ENCODE assay signal across 8 cellular contexts in genomic region chr4:179307297-179308136, GRCh38.
DNase-seq lines count a peak whose midpoint lies in the region; ATAC-seq and TF ChIP-seq lines count a peak whose summit lies in the region.

No MANE protein-coding gene starts in this region.

- H3K9me3 Mint-ChIP-seq in GM23338 (peaks cover 24% of the 10 kb centered on the region), nephron progenitor cell (peaks cover 45% of the 10 kb centered on the region)

- H3K9me3 ChIP-seq in mammary epithelial cell (replicated peaks; ENCODE audit: insufficient read depth, low read length): no peaks in the 10 kb centered on the region

- dilution Hi-C loops in mammary epithelial cell (cut with HindIII; ENCODE audit: low sequenced_read_pairs): no loop called here

- H3K4me3 ChIP-seq in GM23338 (no peak overlapping the region), mammary epithelial cell (replicated peaks in 1 of 3; ENCODE audit: insufficient read depth in 1 of 3, low read depth in 2 of 3, low read length in 3 of 3) (no peak overlapping the region)

- H3K4me1 Mint-ChIP-seq in GM23338: peaks cover 2% of the 10 kb centered on the region
- no peaks in the 10 kb centered on the region for H3K4me1 Mint-ChIP-seq in nephron progenitor cell

- BruUV-seq in mammary epithelial cell (replicated peaks; lab: Mats Ljungman, UMichigan): no TSS peak

- H3K9me2 ChIP-seq in GM23338 (ENCODE audit: insufficient read depth): no peaks in the 10 kb centered on the region

- CTCF ChIA-PET in mammary epithelial cell (lab: Charles Lee; ENCODE audit: low non-redundant PET): interaction anchor here (0.5 to 0.8 kb wide), 4 partner anchors 705 to 1782 kb away, joined by 3 to 5 read pairs (median 3); no protein-coding TSS in a partner anchor

- H3K27ac ChIP-seq in GM23338 (ENCODE audit: low read depth) (no peak overlapping the region), mammary epithelial cell (ENCODE audit: insufficient read depth, low read depth, low read length) (no peak overlapping the region)

- peak; percentile 86 to 87 for TF ChIP-seq CTCF in GM23338 (conservative IDR thresholded peaks at IDR 0.05; ENCODE audit: low read depth in 2 of 2)
- TF ChIP-seq CTCF in LNCAP (IDR thresholded peaks at IDR 0.05): peak; percentile 63
- peak; percentile 74 to 77 for TF ChIP-seq CTCF in mammary epithelial cell (conservative IDR thresholded peaks at IDR 0.05 in 1 of 2, IDR thresholded peaks at IDR 0.05 in 1 of 2; ENCODE audit: extremely low read depth in 1 of 2, insufficient read depth in 1 of 2, low read depth in 1 of 2, low read length in 2 of 2)
- peak; percentile 57 for TF ChIP-seq CTCF in nephron progenitor cell (IDR thresholded peaks at IDR 0.05)

- no peaks in the 10 kb centered on the region for H3K27me3 Mint-ChIP-seq in GM23338 (ENCODE audit: insufficient read depth, low read depth, poor library complexity)
- no peaks in the 10 kb centered on the region for H3K27me3 Mint-ChIP-seq in nephron progenitor cell (ENCODE audit: low read depth, poor library complexity)

- H2AFZ ChIP-seq in GM23338 (peak overlapping the region; percentile 11; the same call in 1 of the 2 replicates), mammary epithelial cell (ENCODE audit: low read depth, low read length) (no peak overlapping the region)

- H3K27ac Mint-ChIP-seq in GM23338: no peak overlapping the region
- H3K27ac Mint-ChIP-seq in nephron progenitor cell: no peak overlapping the region

- no peaks in the 10 kb centered on the region for H3K27me3 ChIP-seq in GM23338 (ENCODE audit: insufficient read depth)
- no peaks in the 10 kb centered on the region for H3K27me3 ChIP-seq in mammary epithelial cell (ENCODE audit: insufficient read depth, low read length)

- H3K4me1 ChIP-seq in GM23338 (ENCODE audit: insufficient read depth): no peaks in the 10 kb centered on the region
- no peaks in the 10 kb centered on the region for H3K4me1 ChIP-seq in mammary epithelial cell (ENCODE audit: insufficient read depth, low read length)

- DNase-seq in AG08396 (ENCODE audit: low spot score): peak; percentile 8
- peak; percentile 69 for DNase-seq in ELF-1 (ENCODE audit: low read depth, low spot score)
- peak; percentile 83 for DNase-seq in GM23338 (ENCODE audit: low spot score)
- peak; percentile 15 for DNase-seq in mammary epithelial cell
- peak; percentile 41 for DNase-seq in nephron progenitor cell
- no peak for DNase-seq in DMS153 (lab: John Stamatoyannopoulos, UW)
- no peak for DNase-seq in NCI-H1694 (lab: John Stamatoyannopoulos, UW)

- in situ Hi-C loops in mammary epithelial cell (cut with MboI; ENCODE audit: low sequenced_read_pairs in 2 of 2): loop anchor here in 1 of 2 donors (10.0 kb wide), 1 partner anchor 1733 kb away; no protein-coding TSS in a partner anchor

- ATAC-seq in GM23338: peak; percentile 90

- intact Hi-C loops in mammary epithelial cell (cut with micrococcal nuclease): loop anchor here (1.0 to 5.0 kb wide), 3 partner anchors 1728 to 1940 kb away; no protein-coding TSS in a partner anchor

- H3K36me3 ChIP-seq in GM23338 (ENCODE audit: insufficient read depth) (no peaks in the 10 kb centered on the region), mammary epithelial cell (ENCODE audit: insufficient read depth, low read length) (no peaks in the 10 kb centered on the region)

- 33% methylated on average over 4 of the region's 4 CpGs for WGBS in mammary epithelial cell (ENCODE audit: low coverage, missing lambda C conversion rate)

- H3F3A ChIP-seq in GM23338 (replicated peaks; ENCODE audit: low read depth): no peaks in the 10 kb centered on the region

- H3K79me2 ChIP-seq in GM23338 (replicated peaks; ENCODE audit: insufficient read depth) (no peaks in the 10 kb centered on the region), mammary epithelial cell (ENCODE audit: insufficient read depth, low read length) (no peaks in the 10 kb centered on the region)

- H4K20me1 ChIP-seq in GM23338 (replicated peaks; ENCODE audit: insufficient read depth): no peaks in the 10 kb centered on the region
- no peaks in the 10 kb centered on the region for H4K20me1 ChIP-seq in mammary epithelial cell (ENCODE audit: insufficient read depth, low read length)

- H3K36me3 Mint-ChIP-seq in GM23338 (ENCODE audit: low read depth) (peaks cover 28% of the 10 kb centered on the region; the same call in 2 of the 3 replicates), nephron progenitor cell (ENCODE audit: low read depth) (no peaks in the 10 kb centered on the region)

- H3K4me2 ChIP-seq in GM23338 (no peak overlapping the region), mammary epithelial cell (ENCODE audit: insufficient read depth, low read depth, low read length) (no peak overlapping the region)

- H3K9ac ChIP-seq in mammary epithelial cell (ENCODE audit: insufficient read depth, low read length): no peak overlapping the region

- H3K4me3 Mint-ChIP-seq in GM23338 (no peak overlapping the region), nephron progenitor cell (no peak overlapping the region)

TF ChIP-seq in GM23338, 12 proteins besides CTCF, POLR2A, EP300 and RAD21:
- no peak for TF ChIP-seq EZH2 (IDR thresholded peaks at IDR 0.05; ENCODE audit: low read depth, unreplicated experiment)
- no peak for TF ChIP-seq POLR2AphosphoS5 (IDR thresholded peaks at IDR 0.05; ENCODE audit: low read depth)
- TF ChIP-seq ZNF114 (CRISPR knock-in tag; IDR thresholded peaks at IDR 0.05): no peak

Comparison
In these comparisons a context has a peak if more than half of its experiments do, and no peak if none do; other contexts are left out.
1. DNase-seq: peak in AG08396 (single experiment), ELF-1 (single experiment), GM23338 (single experiment), mammary epithelial cell (single experiment) and nephron progenitor cell (single experiment); none in DMS153 (single experiment) and NCI-H1694 (single experiment).
2. Peak in every context shown above with its lines, with median percentiles within 50 percentile points of each other: CTCF ChIP-seq.